1 cellular context compared by ENCODE assay signal in genomic region chr19:49492573-49493411, GRCh38.
TF ChIP-seq lines count a peak whose summit lies in the region.

No MANE protein-coding gene starts in this region.

TF ChIP-seq in WTC11, 78 proteins besides CTCF, POLR2A, EP300 and RAD21 (continued from another document and continues in another):
- TF ChIP-seq AR (CRISPR knock-in tag; IDR thresholded peaks at IDR 0.05) (peak; percentile 94), ZNF219 (CRISPR knock-in tag; IDR thresholded peaks at IDR 0.05; ENCODE audit: borderline replicate concordance) (0 out of 2 replicates have a peak, but pooled peaks have one; percentile 20), TEAD1 (CRISPR knock-in tag; IDR thresholded peaks at IDR 0.05) (no peak; the same call in none of the 2 replicates), EMX1 (CRISPR knock-in tag; IDR thresholded peaks at IDR 0.05) (peak; percentile 96), ERG (CRISPR knock-in tag; IDR thresholded peaks at IDR 0.05) (peak; percentile 94), ZNF232 (CRISPR knock-in tag; IDR thresholded peaks at IDR 0.05) (no peak), USF1 (CRISPR knock-in tag; IDR thresholded peaks at IDR 0.05) (0 out of 2 replicates have a peak, but pooled peaks have one; percentile 31), STAT6 (CRISPR knock-in tag; conservative IDR thresholded peaks at IDR 0.05; ENCODE audit: low read depth) (no peak), ZNF671 (CRISPR knock-in tag; IDR thresholded peaks at IDR 0.05) (peak; percentile 99), ZNF121 (CRISPR knock-in tag; IDR thresholded peaks at IDR 0.05) (no peak), CDX4 (CRISPR knock-in tag; IDR thresholded peaks at IDR 0.05; ENCODE audit: borderline replicate concordance) (0 out of 2 replicates have a peak, but pooled peaks have one; percentile 23), AFF4 (CRISPR knock-in tag; IDR thresholded peaks at IDR 0.05; ENCODE audit: borderline replicate concordance) (no peak; the same call in 1 of the 2 replicates), ZNF425 (CRISPR knock-in tag; conservative IDR thresholded peaks at IDR 0.05) (peak; percentile 97), GRHL2 (CRISPR knock-in tag; IDR thresholded peaks at IDR 0.05; ENCODE audit: insufficient replicate concordance, severe bottlenecking) (no peak), JUN (CRISPR knock-in tag; IDR thresholded peaks at IDR 0.05) (peak; percentile 19; the same call in 1 of the 2 replicates), SP1 (CRISPR knock-in tag; conservative IDR thresholded peaks at IDR 0.05) (0 out of 2 replicates have a peak, but pooled peaks have one; percentile 23), ZNF532 (CRISPR knock-in tag; IDR thresholded peaks at IDR 0.05; ENCODE audit: borderline replicate concordance) (peak; percentile 93), ZNF416 (CRISPR knock-in tag; IDR thresholded peaks at IDR 0.05) (peak; percentile 96), NFATC4 (CRISPR knock-in tag; IDR thresholded peaks at IDR 0.05) (peak; percentile 99), ZNF281 (CRISPR knock-in tag; IDR thresholded peaks at IDR 0.05) (no peak), ATF6 (CRISPR knock-in tag; IDR thresholded peaks at IDR 0.05) (no peak), PRRX2 (CRISPR knock-in tag; IDR thresholded peaks at IDR 0.05) (peak; percentile 95), ZNF396 (CRISPR knock-in tag; IDR thresholded peaks at IDR 0.05; ENCODE audit: borderline replicate concordance) (no peak)
